In genomic region chr17:65180276-65180675, GRCh38 we compare ENCODE assay signal across 9 cellular contexts. TPM values are rescaled to one million over a fixed set of nuclear protein-coding genes. Genes with fewer than 3 reads are reported as not detected.
DNase-seq lines count a peak whose midpoint lies in the region; ATAC-seq and TF ChIP-seq lines count a peak whose summit lies in the region.
"Not testable (repeated sequence)": the region's sequence is repeated elsewhere in the genome, so short reads cannot be mapped to it uniquely, and the experiment has no call there.
"Had no signal": no experiment of that assay in that cellular context is flagged by ENCODE, and none has a peak within 500 bp of the region (broad histone marks: within the 10 kb centered on the region; RNA-seq: fewer than 3 reads in every experiment).

No MANE protein-coding gene starts in this region.

- H3K36me3 ChIP-seq in CD4-positive, alpha-beta memory T cell (ENCODE audit: insufficient read depth, low read length); Loucy (ENCODE audit: insufficient read depth, low read length): not testable (repeated sequence)

- TF ChIP-seq CTCF in Loucy (conservative IDR thresholded peaks at IDR 0.05; ENCODE audit: low read length); nephron progenitor cell (IDR thresholded peaks at IDR 0.05): not testable (repeated sequence)

- not testable (repeated sequence) for H3K27me3 ChIP-seq in CD4-positive, alpha-beta memory T cell (ENCODE audit: insufficient read depth, low read length); Loucy (ENCODE audit: insufficient read depth, low read length, poor library complexity, severe bottlenecking)

- not testable (repeated sequence) for H3K9me2 ChIP-seq in Loucy (replicated peaks; ENCODE audit: low read depth, low read length)

- not testable (repeated sequence) for H3K27me3 Mint-ChIP-seq in CD4-positive, alpha-beta memory T cell; T-helper 2 cell treated with Interferon-gamma antibody and Interleukin-4, amounts not matched to agents 5 μg/mL and 100 μg/mL, for 36 hours (ENCODE audit: low read depth); activated T-cell treated with anti-CD3 and anti-CD28 coated beads, Interleukin-2, amount 50 U/mL, for 24 hours; activated naive CD8-positive, alpha-beta T cell treated with anti-CD3 and anti-CD28 coated beads for 36 hours; effector memory CD8-positive, alpha-beta T cell
- H3K27me3 Mint-ChIP-seq in nephron progenitor cell (ENCODE audit: low read depth, poor library complexity), result peaks cover 40% of the 10 kb centered on the region
- peaks cover 14% of the 10 kb centered on the region for H3K27me3 Mint-ChIP-seq in stimulated activated naive CD8-positive, alpha-beta T cell treated with anti-CD3 and anti-CD28 coated beads, Interleukin-15, amount 100 ng/mL, for 72 hours

- H2AFZ ChIP-seq in Loucy (ENCODE audit: low read length), result not testable (repeated sequence)

- not testable (repeated sequence) for H3K9me3 Mint-ChIP-seq in CD4-positive, alpha-beta memory T cell; activated T-cell treated with anti-CD3 and anti-CD28 coated beads, Interleukin-2, amount 50 U/mL, for 24 hours; activated naive CD8-positive, alpha-beta T cell treated with anti-CD3 and anti-CD28 coated beads for 36 hours
- H3K9me3 Mint-ChIP-seq in T-helper 2 cell treated with Interferon-gamma antibody and Interleukin-4, amounts not matched to agents 5 μg/mL and 100 μg/mL, for 36 hours, result peaks cover 13% of the 10 kb centered on the region
- H3K9me3 Mint-ChIP-seq in effector memory CD8-positive, alpha-beta T cell, result peaks cover 7 to 15% of the 10 kb centered on the region in 2 donors
- peaks cover 10% of the 10 kb centered on the region for H3K9me3 Mint-ChIP-seq in nephron progenitor cell
- peaks cover 11 to 13% of the 10 kb centered on the region in 2 donors for H3K9me3 Mint-ChIP-seq in stimulated activated naive CD8-positive, alpha-beta T cell treated with anti-CD3 and anti-CD28 coated beads, Interleukin-15, amount 100 ng/mL, for 72 hours

- not testable (repeated sequence) for H3K4me3 ChIP-seq in CD4-positive, alpha-beta memory T cell (ENCODE audit: low read length in 2 of 2)
- H3K4me3 ChIP-seq in Loucy (ENCODE audit: low read length, poor library complexity, severe bottlenecking), result peak overlapping the region; percentile 68

- intact Hi-C loops in CD4-positive, alpha-beta memory T cell (cut with micrococcal nuclease), result not testable (repeated sequence)

- H4K20me1 ChIP-seq in Loucy (ENCODE audit: insufficient read depth, low read length, poor library complexity, severe bottlenecking), result not testable (repeated sequence)

- peaks cover 51 to 76% (median 70%) of the 10 kb centered on the region in 4 donors for H3K4me1 Mint-ChIP-seq in CD4-positive, alpha-beta memory T cell
- peaks cover 79% of the 10 kb centered on the region for H3K4me1 Mint-ChIP-seq in T-helper 2 cell treated with Interferon-gamma antibody and Interleukin-4, amounts not matched to agents 5 μg/mL and 100 μg/mL, for 36 hours (ENCODE audit: low read depth)
- peaks cover 61% of the 10 kb centered on the region for H3K4me1 Mint-ChIP-seq in activated T-cell treated with anti-CD3 and anti-CD28 coated beads, Interleukin-2, amount 50 U/mL, for 24 hours (ENCODE audit: low read depth)
- H3K4me1 Mint-ChIP-seq in activated naive CD8-positive, alpha-beta T cell treated with anti-CD3 and anti-CD28 coated beads for 36 hours, result peaks cover 22% of the 10 kb centered on the region
- H3K4me1 Mint-ChIP-seq in effector memory CD8-positive, alpha-beta T cell (ENCODE audit: low read depth in 2 of 2), result peaks cover 76 to 78% of the 10 kb centered on the region in 2 donors
- H3K4me1 Mint-ChIP-seq in nephron progenitor cell, result peaks cover 68% of the 10 kb centered on the region
- H3K4me1 Mint-ChIP-seq in stimulated activated naive CD8-positive, alpha-beta T cell treated with anti-CD3 and anti-CD28 coated beads, Interleukin-15, amount 100 ng/mL, for 72 hours, result peaks cover 53% of the 10 kb centered on the region

- peak; percentile 14 for ATAC-seq in effector memory CD8-positive, alpha-beta T cell (replicated peaks)
- ATAC-seq in stimulated activated naive CD8-positive, alpha-beta T cell treated with anti-CD3 and anti-CD28 coated beads, Interleukin-15, amount 100 ng/mL, for 72 hours, result not testable (repeated sequence)

- CTCF ChIA-PET in CD4-positive, alpha-beta memory T cell (lab: Charles Lee; ENCODE audit: partially characterized antibody), result interaction anchor here (1.2 to 2.5 kb wide), 2 partner anchors 44 to 57 kb away, joined by 3 to 9 read pairs; partner anchors contain the start of gene RGS9

- H3K9ac ChIP-seq in Loucy (ENCODE audit: low read depth, low read length, poor library complexity, severe bottlenecking), result peak overlapping the region; percentile 68

- H3K27ac Mint-ChIP-seq in CD4-positive, alpha-beta memory T cell, result peak overlapping the region; percentile 86 to 98 (median 93)
- peak overlapping the region; percentile 95 for H3K27ac Mint-ChIP-seq in T-helper 2 cell treated with Interferon-gamma antibody and Interleukin-4, amounts not matched to agents 5 μg/mL and 100 μg/mL, for 36 hours
- peak overlapping the region; percentile 86 for H3K27ac Mint-ChIP-seq in activated T-cell treated with anti-CD3 and anti-CD28 coated beads, Interleukin-2, amount 50 U/mL, for 24 hours
- peak overlapping the region; percentile 88 for H3K27ac Mint-ChIP-seq in activated naive CD8-positive, alpha-beta T cell treated with anti-CD3 and anti-CD28 coated beads for 36 hours
- peak overlapping the region; percentile 93 to 94 for H3K27ac Mint-ChIP-seq in effector memory CD8-positive, alpha-beta T cell
- H3K27ac Mint-ChIP-seq in nephron progenitor cell, result peak overlapping the region; percentile 99
- peak overlapping the region; percentile 16 to 31 for H3K27ac Mint-ChIP-seq in stimulated activated naive CD8-positive, alpha-beta T cell treated with anti-CD3 and anti-CD28 coated beads, Interleukin-15, amount 100 ng/mL, for 72 hours

- H3K4me2 ChIP-seq in Loucy (ENCODE audit: low read depth, low read length, poor library complexity, severe bottlenecking), result peak overlapping the region; percentile 86

- not testable (repeated sequence) for H3K9me3 ChIP-seq in CD4-positive, alpha-beta memory T cell (ENCODE audit: control insufficient read depth in 1 of 2, low read length in 2 of 2); Loucy (ENCODE audit: insufficient read depth, low read depth, low read length)

- peaks cover 57% of the 10 kb centered on the region for H3K4me1 ChIP-seq in CD4-positive, alpha-beta memory T cell (ENCODE audit: insufficient read depth, low read length)
- H3K4me1 ChIP-seq in Loucy (ENCODE audit: insufficient read depth, low read length, poor library complexity, severe bottlenecking), result peaks cover 76% of the 10 kb centered on the region

- H3K79me2 ChIP-seq in Loucy (ENCODE audit: insufficient read depth, low read length), result not testable (repeated sequence)

- H3K36me3 Mint-ChIP-seq in CD4-positive, alpha-beta memory T cell; activated T-cell treated with anti-CD3 and anti-CD28 coated beads, Interleukin-2, amount 50 U/mL, for 24 hours (ENCODE audit: low read depth); activated naive CD8-positive, alpha-beta T cell treated with anti-CD3 and anti-CD28 coated beads for 36 hours; effector memory CD8-positive, alpha-beta T cell (ENCODE audit: insufficient read depth); nephron progenitor cell (ENCODE audit: low read depth): not testable (repeated sequence)
- peaks cover 42% of the 10 kb centered on the region for H3K36me3 Mint-ChIP-seq in T-helper 2 cell treated with Interferon-gamma antibody and Interleukin-4, amounts not matched to agents 5 μg/mL and 100 μg/mL, for 36 hours (ENCODE audit: low read depth)

- H3K27ac ChIP-seq in CD4-positive, alpha-beta memory T cell (ENCODE audit: low read depth, low read length), result peak overlapping the region; percentile 21

- peak overlapping the region in 7 of 8 donors; percentile 57 to 86 (median 82) for H3K4me3 Mint-ChIP-seq in CD4-positive, alpha-beta memory T cell
- peak overlapping the region; percentile 70 for H3K4me3 Mint-ChIP-seq in T-helper 2 cell treated with Interferon-gamma antibody and Interleukin-4, amounts not matched to agents 5 μg/mL and 100 μg/mL, for 36 hours
- peak overlapping the region; percentile 11 for H3K4me3 Mint-ChIP-seq in activated T-cell treated with anti-CD3 and anti-CD28 coated beads, Interleukin-2, amount 50 U/mL, for 24 hours
- peak overlapping the region; percentile 33 for H3K4me3 Mint-ChIP-seq in activated naive CD8-positive, alpha-beta T cell treated with anti-CD3 and anti-CD28 coated beads for 36 hours
- H3K4me3 Mint-ChIP-seq in effector memory CD8-positive, alpha-beta T cell, result peak overlapping the region; percentile 77 to 87
- H3K4me3 Mint-ChIP-seq in nephron progenitor cell, result not testable (repeated sequence)
- H3K4me3 Mint-ChIP-seq in stimulated activated naive CD8-positive, alpha-beta T cell treated with anti-CD3 and anti-CD28 coated beads, Interleukin-15, amount 100 ng/mL, for 72 hours, result peak overlapping the region; percentile 17 to 42

- peaks cover 14% of the 10 kb centered on the region; the same call in 1 of the 2 replicates for H3F3A ChIP-seq in Loucy (ENCODE audit: low read depth)

- POLR2A ChIA-PET in CD4-positive, alpha-beta memory T cell (lab: Charles Lee; ENCODE audit: partially characterized antibody), result interaction anchor here (0.8 to 3.9 kb wide), 6 partner anchors 8 to 123 kb away, joined by 3 to 27 read pairs (median 6); partner anchors contain the start of genes GNA13 and RGS9

- DNase-seq in CD4-positive, alpha-beta memory T cell, result peak in 1 of 5 donors; percentile 48
- DNase-seq in T-helper 2 cell treated with Interferon-gamma antibody and Interleukin-4, amounts not matched to agents 5 μg/mL and 100 μg/mL, for 36 hours (ENCODE audit: low spot score); activated T-cell treated with anti-CD3 and anti-CD28 coated beads, Interleukin-2, amount 50 U/mL, for 24 hours; activated naive CD8-positive, alpha-beta T cell treated with anti-CD3 and anti-CD28 coated beads for 36 hours; effector memory CD8-positive, alpha-beta T cell; nephron progenitor cell; stimulated activated naive CD8-positive, alpha-beta T cell treated with anti-CD3 and anti-CD28 coated beads, Interleukin-15, amount 100 ng/mL, for 72 hours: not testable (repeated sequence)

RNA-seq across cellular contexts. Expression of gene RGS9, which starts 43.1 kb away (rescaled TPM):
- under 1 TPM; 0.67 to 0.84 TPM for total RNA-seq in CD4-positive, alpha-beta memory T cell
- 1 to 10 TPM; 1.6 to 2.7 TPM for polyA plus RNA-seq in CD4-positive, alpha-beta memory T cell
- total RNA-seq in activated naive CD8-positive, alpha-beta T cell treated with anti-CD3 and anti-CD28 coated beads for 36 hours, result 1 to 10 TPM; 1.2 TPM
- total RNA-seq: HT-29 had no signal

Comparison
In these comparisons a context has a peak if more than half of its experiments do, and no peak if none do; other contexts are left out.
1. H3K27ac Mint-ChIP-seq: peak in every context shown above with its lines; median percentile 99 in nephron progenitor cell; 95 in T-helper 2 cell treated with Interferon-gamma antibody and Interleukin-4, amounts not matched to agents 5 μg/mL and 100 μg/mL, for 36 hours; 94 in effector memory CD8-positive, alpha-beta T cell; 93 in CD4-positive, alpha-beta memory T cell; 88 in activated naive CD8-positive, alpha-beta T cell treated with anti-CD3 and anti-CD28 coated beads for 36 hours; 86 in activated T-cell treated with anti-CD3 and anti-CD28 coated beads, Interleukin-2, amount 50 U/mL, for 24 hours; 24 in stimulated activated naive CD8-positive, alpha-beta T cell treated with anti-CD3 and anti-CD28 coated beads, Interleukin-15, amount 100 ng/mL, for 72 hours.